ENCODE assay signal across 1 cellular context in genomic region chr16:48378276-48378675, GRCh38.
TF ChIP-seq lines count a peak whose summit lies in the region.

No MANE protein-coding gene starts in this region.

TF ChIP-seq in H1, 55 proteins besides CTCF, POLR2A, EP300 and RAD21:
- TF ChIP-seq MAFK (IDR thresholded peaks at IDR 0.05; ENCODE audit: low read depth, low read length) = no peak
- no peak for TF ChIP-seq E2F6 (IDR thresholded peaks at IDR 0.05)
- TF ChIP-seq CBX8 (IDR thresholded peaks at IDR 0.05; ENCODE audit: borderline replicate concordance, low read depth, low read length) = no peak
- no peak for TF ChIP-seq SP1 (IDR thresholded peaks at IDR 0.05; ENCODE audit: low read depth, low read length)
- TF ChIP-seq CBX5 (IDR thresholded peaks at IDR 0.05; ENCODE audit: low read depth, low read length) = no peak
- no peak for TF ChIP-seq CHD1 (IDR thresholded peaks at IDR 0.05; ENCODE audit: low read depth, low read length)
- no peak for TF ChIP-seq GTF2F1 (IDR thresholded peaks at IDR 0.05; ENCODE audit: borderline replicate concordance, low read depth, low read length)
- TF ChIP-seq BACH1 (IDR thresholded peaks at IDR 0.05; ENCODE audit: low read length) = no peak
